Comparison of ENCODE assay signal across 15 cellular contexts in the genomic region with DNA sequence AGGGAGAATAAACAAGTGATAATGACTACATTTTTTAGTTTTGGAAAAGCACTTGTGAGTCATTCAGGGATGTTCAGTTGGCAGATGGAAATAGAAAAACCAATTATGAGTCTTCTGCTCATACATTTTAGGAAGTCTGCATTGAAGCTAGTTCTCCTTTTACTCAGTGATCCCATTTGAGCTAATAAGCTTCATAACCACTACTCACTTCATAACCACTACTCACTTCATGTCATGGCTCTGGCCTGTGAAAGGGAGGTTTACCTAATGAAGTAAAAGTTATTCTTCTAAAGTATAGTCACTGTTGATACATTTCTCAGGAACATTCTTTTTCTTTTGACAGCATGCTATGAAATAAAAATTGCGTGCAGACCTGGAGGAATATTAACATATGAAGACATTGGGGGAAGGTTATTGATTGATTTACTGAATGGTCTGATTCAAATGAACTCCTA.
A peak's percentile ranks its signal among the peaks of the same experiment; 100 is the strongest.
DNase-seq lines count a peak whose midpoint lies in the region; ATAC-seq and TF ChIP-seq lines count a peak whose summit lies in the region.
"Had no signal": no experiment of that assay in that cellular context is flagged by ENCODE, and none has a peak within 500 bp of the region (broad histone marks: within the 10 kb centered on the region; RNA-seq: fewer than 3 reads in every experiment).

No MANE protein-coding gene starts in this region.

- ATAC-seq in GM18505 (IDR thresholded peaks at IDR 0.05; ENCODE audit: unreplicated experiment) (peak; percentile 54), GM21360 (IDR thresholded peaks at IDR 0.05; ENCODE audit: unreplicated experiment) (peak; percentile 58), HG02981 (IDR thresholded peaks at IDR 0.05; ENCODE audit: unreplicated experiment) (peak; percentile 49), GM23338 (no peak)
- ATAC-seq in stimulated activated memory B cell treated with anti-CD40 and anti-IgM and Interleukin-4, amounts not matched to agents 10 μg/mL and 1 μg/mL and 100 μg/mL, for 72 hours = no peak

- H4K20me1 ChIP-seq in GM23338 (replicated peaks; ENCODE audit: insufficient read depth) = no peaks in the 10 kb centered on the region
- H4K20me1 ChIP-seq: BLaER1 had no signal

- H3K27ac ChIP-seq in GM23338 (ENCODE audit: low read depth) = no peak overlapping the region
- H3K27ac ChIP-seq: BLaER1, cardiac muscle cell, ovary, SK-N-MC had no signal

- peaks cover 3% of the 10 kb centered on the region for H3K9me3 Mint-ChIP-seq in stimulated activated memory B cell treated with anti-CD40 and anti-IgM and Interleukin-4, amounts not matched to agents 10 μg/mL and 1 μg/mL and 100 μg/mL, for 72 hours
- no peaks in the 10 kb centered on the region for H3K9me3 Mint-ChIP-seq in GM23338
- H3K9me3 Mint-ChIP-seq: activated naive CD4-positive, alpha-beta T cell treated with anti-CD3 and anti-CD28 coated beads for 36 hours had no signal

- H3K4me3 Mint-ChIP-seq in stimulated activated memory B cell treated with anti-CD40 and anti-IgM and Interleukin-4, amounts not matched to agents 10 μg/mL and 1 μg/mL and 100 μg/mL, for 72 hours = no peak overlapping the region
- H3K4me3 Mint-ChIP-seq in GM23338 = no peak overlapping the region
- H3K4me3 Mint-ChIP-seq: activated naive CD4-positive, alpha-beta T cell treated with anti-CD3 and anti-CD28 coated beads for 36 hours had no signal

- TF ChIP-seq CTCF in GM23338 (conservative IDR thresholded peaks at IDR 0.05; ENCODE audit: low read depth in 2 of 2) = no peak

- TF ChIP-seq POLR2A in GM18505 (IDR thresholded peaks at IDR 0.05; ENCODE audit: borderline replicate concordance, extremely low read depth, insufficient read depth, insufficient read length) = no peak

- no peak overlapping the region for H3K4me3 ChIP-seq in GM23338
- H3K4me3 ChIP-seq: BLaER1, cardiac muscle cell, ovary, SK-N-MC had no signal

- no peak overlapping the region for H2AFZ ChIP-seq in GM23338

- H3K4me1 Mint-ChIP-seq in stimulated activated memory B cell treated with anti-CD40 and anti-IgM and Interleukin-4, amounts not matched to agents 10 μg/mL and 1 μg/mL and 100 μg/mL, for 72 hours = no peaks in the 10 kb centered on the region
- H3K4me1 Mint-ChIP-seq in GM23338 = peaks cover 6% of the 10 kb centered on the region; the same call in 2 of the 3 replicates

- H3K27ac Mint-ChIP-seq in stimulated activated memory B cell treated with anti-CD40 and anti-IgM and Interleukin-4, amounts not matched to agents 10 μg/mL and 1 μg/mL and 100 μg/mL, for 72 hours = no peak overlapping the region
- no peak overlapping the region for H3K27ac Mint-ChIP-seq in GM23338
- H3K27ac Mint-ChIP-seq: activated naive CD4-positive, alpha-beta T cell treated with anti-CD3 and anti-CD28 coated beads for 36 hours had no signal

- H3K27me3 Mint-ChIP-seq in stimulated activated memory B cell treated with anti-CD40 and anti-IgM and Interleukin-4, amounts not matched to agents 10 μg/mL and 1 μg/mL and 100 μg/mL, for 72 hours = no peaks in the 10 kb centered on the region
- peaks cover 3% of the 10 kb centered on the region for H3K27me3 Mint-ChIP-seq in GM23338 (ENCODE audit: insufficient read depth, low read depth, poor library complexity)

- H3F3A ChIP-seq in GM23338 (replicated peaks; ENCODE audit: low read depth) = no peaks in the 10 kb centered on the region

- DNase-seq in NCI-H446 treated with DMSO at 0.1 percent for 48 hours (lab: John Stamatoyannopoulos, UW) (peak; percentile 50), midbrain (lab: John Stamatoyannopoulos, UW) (no peak), HuH-7 (ENCODE audit: low spot score) (no peak), GM23338 (ENCODE audit: low spot score) (no peak)
- DNase-seq: activated naive CD4-positive, alpha-beta T cell treated with anti-CD3 and anti-CD28 coated beads for 36 hours; NCI-H1417 treated with DMSO at 0.1 percent for 48 hours; ovary; stimulated activated CD4-positive, alpha-beta T cell treated with anti-CD3 and anti-CD28 coated beads, Interleukin-15, amount 100 ng/mL, for 24 hours had no signal

- no peaks in the 10 kb centered on the region for H3K79me2 ChIP-seq in GM23338 (replicated peaks; ENCODE audit: insufficient read depth)

- no peaks in the 10 kb centered on the region for H3K27me3 ChIP-seq in GM23338 (ENCODE audit: insufficient read depth)
- H3K27me3 ChIP-seq: BLaER1, cardiac muscle cell, ovary had no signal

- no peaks in the 10 kb centered on the region for H3K9me2 ChIP-seq in GM23338 (ENCODE audit: insufficient read depth)

- H3K36me3 ChIP-seq in GM23338 (ENCODE audit: insufficient read depth) = no peaks in the 10 kb centered on the region
- H3K36me3 ChIP-seq: BLaER1, cardiac muscle cell, ovary had no signal

- H3K4me2 ChIP-seq in GM23338 = no peak overlapping the region
- H3K4me2 ChIP-seq: BLaER1 had no signal

- no peaks in the 10 kb centered on the region for H3K36me3 Mint-ChIP-seq in stimulated activated memory B cell treated with anti-CD40 and anti-IgM and Interleukin-4, amounts not matched to agents 10 μg/mL and 1 μg/mL and 100 μg/mL, for 72 hours
- H3K36me3 Mint-ChIP-seq in GM23338 (ENCODE audit: low read depth) = no peaks in the 10 kb centered on the region

- no peaks in the 10 kb centered on the region for H3K4me1 ChIP-seq in GM23338 (ENCODE audit: insufficient read depth)
- H3K4me1 ChIP-seq: BLaER1 had no signal

TF ChIP-seq in GM23338, 12 proteins besides CTCF, POLR2A, EP300 and RAD21 (continues in another document):
- TF ChIP-seq JUNB (IDR thresholded peaks at IDR 0.05; ENCODE audit: unreplicated experiment) (no peak), EZH2 (IDR thresholded peaks at IDR 0.05; ENCODE audit: low read depth, unreplicated experiment) (no peak), EZH2phosphoT487 (IDR thresholded peaks at IDR 0.05; ENCODE audit: unreplicated experiment) (no peak), NANOG (IDR thresholded peaks at IDR 0.05; ENCODE audit: borderline replicate concordance) (no peak), ZNF114 (CRISPR knock-in tag; IDR thresholded peaks at IDR 0.05) (no peak), STAT1 (IDR thresholded peaks at IDR 0.05; ENCODE audit: unreplicated experiment) (no peak), CREB1 (CRISPR knock-in tag; IDR thresholded peaks at IDR 0.05; ENCODE audit: low read depth) (no peak)
- TF ChIP-seq, protein P1, sequence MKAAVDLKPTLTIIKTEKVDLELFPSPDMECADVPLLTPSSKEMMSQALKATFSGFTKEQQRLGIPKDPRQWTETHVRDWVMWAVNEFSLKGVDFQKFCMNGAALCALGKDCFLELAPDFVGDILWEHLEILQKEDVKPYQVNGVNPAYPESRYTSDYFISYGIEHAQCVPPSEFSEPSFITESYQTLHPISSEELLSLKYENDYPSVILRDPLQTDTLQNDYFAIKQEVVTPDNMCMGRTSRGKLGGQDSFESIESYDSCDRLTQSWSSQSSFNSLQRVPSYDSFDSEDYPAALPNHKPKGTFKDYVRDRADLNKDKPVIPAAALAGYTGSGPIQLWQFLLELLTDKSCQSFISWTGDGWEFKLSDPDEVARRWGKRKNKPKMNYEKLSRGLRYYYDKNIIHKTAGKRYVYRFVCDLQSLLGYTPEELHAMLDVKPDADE (IDR thresholded peaks at IDR 0.05) = no peak

Comparison
In these comparisons a context has a peak if more than half of its experiments do, and no peak if none do; other contexts are left out.
1. ATAC-seq: peak in GM18505 (single experiment), GM21360 (single experiment) and HG02981 (single experiment); none in stimulated activated memory B cell treated with anti-CD40 and anti-IgM and Interleukin-4, amounts not matched to agents 10 μg/mL and 1 μg/mL and 100 μg/mL, for 72 hours (single experiment) and GM23338 (single experiment).